Comparison of ENCODE assay signal across 10 cellular contexts in the genomic region with DNA sequence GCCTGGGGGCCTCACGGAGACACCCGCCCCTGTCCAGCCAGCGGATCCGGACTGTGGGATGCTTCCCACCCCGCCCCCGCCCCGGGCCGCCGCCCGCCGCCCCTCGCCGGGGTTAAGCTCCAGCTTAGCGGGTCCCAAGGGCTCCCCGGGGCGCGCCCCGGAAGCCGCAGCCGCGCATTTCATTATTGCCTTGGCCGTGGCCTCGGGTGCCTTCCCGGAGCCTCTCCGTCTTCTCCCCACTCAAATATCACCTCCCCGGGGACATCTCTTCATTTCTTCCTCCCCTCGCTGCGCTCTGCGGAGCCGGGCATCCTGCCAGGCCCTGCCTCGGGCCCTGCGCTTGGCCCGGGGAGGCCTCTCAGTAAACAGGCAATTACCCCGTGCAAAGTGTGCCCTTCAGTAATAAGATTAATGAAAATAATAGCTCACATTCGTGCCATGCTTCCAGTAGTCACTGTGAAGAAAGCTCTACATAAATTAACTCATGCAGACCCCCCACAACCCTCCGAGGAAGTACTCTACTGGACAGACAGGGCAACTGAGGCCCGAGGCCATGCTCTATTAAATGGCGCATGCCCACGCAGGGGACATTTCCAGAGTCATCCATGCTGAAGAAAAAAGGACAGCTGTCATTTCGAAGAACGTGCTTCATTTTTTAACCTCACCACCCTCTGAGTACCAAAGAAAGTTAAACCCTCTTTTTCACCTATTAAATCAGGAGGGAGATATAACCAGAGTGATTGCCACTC. TPM values are rescaled to one million over a fixed set of nuclear protein-coding genes. Genes with fewer than 3 reads are reported as not detected.
DNase-seq lines count a peak whose midpoint lies in the region; ATAC-seq and TF ChIP-seq lines count a peak whose summit lies in the region.
"Had no signal": no experiment of that assay in that cellular context is flagged by ENCODE, and none has a peak within 500 bp of the region (broad histone marks: within the 10 kb centered on the region; RNA-seq: fewer than 3 reads in every experiment).

No MANE protein-coding gene starts in this region.

- no peaks in the 10 kb centered on the region; the same call in 1 of the 2 replicates for H3K27me3 ChIP-seq in HAP-1 (ENCODE audit: low read depth)
- H3K27me3 ChIP-seq: ascending aorta had no signal

- peaks cover 14% of the 10 kb centered on the region for H3K27me3 Mint-ChIP-seq in endothelial cell (ENCODE audit: unreplicated experiment)

- H3K4me1 Mint-ChIP-seq in endothelial cell (ENCODE audit: unreplicated experiment) = peaks cover 22% of the 10 kb centered on the region

- no peak overlapping the region for H3K4me3 ChIP-seq in HAP-1
- peak overlapping the region; percentile 13 for H3K4me3 ChIP-seq in retinal pigment epithelial cell (ENCODE audit: low read length)
- H3K4me3 ChIP-seq: ascending aorta, skin epidermis had no signal

- H3K4me3 Mint-ChIP-seq in endothelial cell (ENCODE audit: unreplicated experiment) = no peak overlapping the region

- no peak for ATAC-seq in GM19452 (IDR thresholded peaks at IDR 0.05; ENCODE audit: unreplicated experiment)
- no peak for ATAC-seq in HG03135 (IDR thresholded peaks at IDR 0.05; ENCODE audit: unreplicated experiment)

- no peak overlapping the region for H3K27ac Mint-ChIP-seq in endothelial cell (ENCODE audit: unreplicated experiment)

- no peaks in the 10 kb centered on the region for H3K9me3 Mint-ChIP-seq in endothelial cell (ENCODE audit: unreplicated experiment)

- no peaks in the 10 kb centered on the region for H3K9me3 ChIP-seq in HAP-1
- H3K9me3 ChIP-seq: ascending aorta had no signal

- TF ChIP-seq CTCF in retinal pigment epithelial cell (conservative IDR thresholded peaks at IDR 0.05; ENCODE audit: low read depth, low read length) (no peak), endothelial cell (IDR thresholded peaks at IDR 0.05; ENCODE audit: unreplicated experiment) (no peak)

- H3K36me3 Mint-ChIP-seq in endothelial cell (ENCODE audit: low read depth, unreplicated experiment) = no peaks in the 10 kb centered on the region

- peaks cover 6% of the 10 kb centered on the region; the same call in 1 of the 2 replicates for H3K4me1 ChIP-seq in HAP-1

- H3K36me3 ChIP-seq in HAP-1 (replicated peaks) = no peaks in the 10 kb centered on the region
- H3K36me3 ChIP-seq: ascending aorta had no signal

- DNase-seq in HAP-1 (ENCODE audit: low spot score in 2 of 2) (peak; percentile 17 to 69), NCI-H2196 treated with DMSO at 0.1 percent for 48 hours (lab: John Stamatoyannopoulos, UW; ENCODE audit: unreplicated experiment) (peak; percentile 26), epidermal melanocyte (ENCODE audit: insufficient read length, low spot score) (peak; percentile 51), retinal pigment epithelial cell (ENCODE audit: low read depth) (peak; percentile 51), islet precursor cell (no peak), endothelial cell (ENCODE audit: low spot score) (no peak)

- in situ Hi-C loops in HAP-1 (cut with MboI; ENCODE audit: low sequenced_read_pairs) = no loop called here

RNA-seq across cellular contexts. Expression of gene LAPTM5, which starts 49.9 kb away (rescaled TPM):
- total RNA-seq in endothelial cell (ENCODE audit: unreplicated experiment) = 80.5 TPM

Comparison
In these comparisons a context has a peak if more than half of its experiments do, and no peak if none do; other contexts are left out.
1. DNase-seq: peak in HAP-1 (2 of 2), NCI-H2196 treated with DMSO at 0.1 percent for 48 hours (single experiment), epidermal melanocyte (single experiment) and retinal pigment epithelial cell (single experiment); none in islet precursor cell (single experiment) and endothelial cell (single experiment).